In the genomic region with DNA sequence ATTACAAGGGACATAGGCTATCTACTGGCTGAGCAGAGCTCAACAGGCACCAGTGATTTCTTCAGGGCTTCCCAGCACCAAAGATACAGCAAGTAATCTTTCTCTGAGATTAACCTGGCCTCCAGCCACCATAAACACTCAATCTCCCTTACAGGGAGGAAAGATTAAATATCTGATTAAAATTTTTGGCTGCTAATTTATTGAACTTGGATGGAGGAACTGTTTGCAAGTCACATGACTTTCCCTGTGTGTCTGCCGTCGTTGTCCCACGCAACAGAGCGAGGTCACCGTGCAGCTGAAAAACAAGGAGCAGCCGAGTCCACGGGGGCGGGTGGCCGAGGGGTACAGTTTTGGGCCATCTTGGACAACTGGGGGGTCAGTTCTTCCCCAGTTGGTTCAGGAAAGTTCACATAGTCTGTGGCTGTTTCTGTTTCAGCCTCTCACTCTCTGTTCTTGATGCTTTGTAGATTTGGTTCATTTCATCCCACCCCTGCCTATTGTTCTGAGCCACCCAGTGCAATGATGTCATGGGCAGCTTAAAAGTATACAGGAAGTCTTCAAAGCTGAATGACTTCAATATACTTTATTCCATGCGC, we compare ENCODE assay signal across 15 cellular contexts.
DNase-seq lines count a peak whose midpoint lies in the region; ATAC-seq and TF ChIP-seq lines count a peak whose summit lies in the region.
"Had no signal": no experiment of that assay in that cellular context is flagged by ENCODE, and none has a peak within 500 bp of the region (broad histone marks: within the 10 kb centered on the region; RNA-seq: fewer than 3 reads in every experiment).

No MANE protein-coding gene starts in this region.

- H3K9me3 Mint-ChIP-seq in endodermal cell: no peaks in the 10 kb centered on the region
- H3K9me3 Mint-ChIP-seq: activated T-helper 1 cell treated with anti-CD3 and anti-CD28 coated beads, Interleukin-12 subunit alpha, Interleukin-12 subunit beta, Interleukin-2, Interleukin-4 antibody, amounts not matched to agents 30 ng/mL and 10 ng/mL and 1 ng/mL, durations not matched to agents 14 hours and 24 hours and 36 hours had no signal

- H3K27ac ChIP-seq in brain microvascular endothelial cell (peak overlapping the region; percentile 53), right cardiac atrium (ENCODE audit: low read length) (peak overlapping the region; percentile 54), endodermal cell (ENCODE audit: low read depth, low read length) (no peak overlapping the region)
- H3K27ac ChIP-seq: BLaER1, cardiac muscle cell, neural progenitor cell had no signal

- ATAC-seq in right cardiac atrium: peak; percentile 86 to 90

- no peaks in the 10 kb centered on the region for H3K27me3 Mint-ChIP-seq in endodermal cell (ENCODE audit: insufficient read depth)

- H3K4me3 ChIP-seq in brain microvascular endothelial cell (ENCODE audit: low read depth, low read length) (no peak overlapping the region), right cardiac atrium (ENCODE audit: low read length) (no peak overlapping the region), endodermal cell (ENCODE audit: low read length) (no peak overlapping the region)
- H3K4me3 ChIP-seq: BLaER1, cardiac muscle cell, neural progenitor cell had no signal

- H3K36me3 Mint-ChIP-seq in endodermal cell (ENCODE audit: low read depth): no peaks in the 10 kb centered on the region
- H3K36me3 Mint-ChIP-seq: neural progenitor cell had no signal

- intact Hi-C loops in right cardiac atrium (cut with DNase I): loop anchor here in 1 of 4 donors (5.0 kb wide), 1 partner anchor 33 kb away; no protein-coding TSS in a partner anchor

- no peaks in the 10 kb centered on the region for H3K36me3 ChIP-seq in brain microvascular endothelial cell (replicated peaks)
- H3K36me3 ChIP-seq in endodermal cell (ENCODE audit: control insufficient read depth, insufficient read depth, low read length): no peaks in the 10 kb centered on the region
- H3K36me3 ChIP-seq: BLaER1, cardiac muscle cell, neural progenitor cell had no signal

- TF ChIP-seq CTCF in brain microvascular endothelial cell (IDR thresholded peaks at IDR 0.05; ENCODE audit: low read depth, low read length, missing control alignments): no peak
- no peak for TF ChIP-seq CTCF in endodermal cell (conservative IDR thresholded peaks at IDR 0.05)

- DNase-seq in H4 (ENCODE audit: low spot score): peak; percentile 17
- peak; percentile 71 for DNase-seq in brain microvascular endothelial cell
- DNase-seq in right cardiac atrium: peak; percentile 68 to 88 (median 87)
- DNase-seq in renal cortical epithelial cell (ENCODE audit: low read depth): peak; percentile 74
- DNase-seq in RKO (ENCODE audit: low spot score): no peak
- DNase-seq in nucleus accumbens (lab: John Stamatoyannopoulos, UW): no peak
- DNase-seq in activated CD8-positive, alpha-beta memory T cell treated with anti-CD3 and anti-CD28 coated beads, Interleukin-2, amount 50 U/mL, for 4 hours: no peak
- no peak for DNase-seq in endodermal cell
- DNase-seq: activated CD4-positive, alpha-beta T cell treated with anti-CD3 and anti-CD28 coated beads for 1 hour; NCI-H146; NK-92 treated with Interleukin-12 subunit alpha and Interleukin-12 subunit beta, amount 100 ng/mL, for 24 hours had no signal

- peaks cover 15% of the 10 kb centered on the region for H3K4me1 ChIP-seq in right cardiac atrium (ENCODE audit: control insufficient read depth, insufficient read depth, low read length)
- H3K4me1 ChIP-seq in endodermal cell (ENCODE audit: control insufficient read depth, insufficient read depth, low read length): no peaks in the 10 kb centered on the region
- H3K4me1 ChIP-seq: BLaER1 had no signal

- H3K4me3 Mint-ChIP-seq in endodermal cell: no peak overlapping the region
- H3K4me3 Mint-ChIP-seq: activated T-helper 1 cell treated with anti-CD3 and anti-CD28 coated beads, Interleukin-12 subunit alpha, Interleukin-12 subunit beta, Interleukin-2, Interleukin-4 antibody, amounts not matched to agents 30 ng/mL and 10 ng/mL and 1 ng/mL, durations not matched to agents 14 hours and 24 hours and 36 hours; neural progenitor cell had no signal

- no peaks in the 10 kb centered on the region for H3K4me1 Mint-ChIP-seq in endodermal cell

- H3K27me3 ChIP-seq in brain microvascular endothelial cell (replicated peaks) (no peaks in the 10 kb centered on the region), right cardiac atrium (ENCODE audit: control insufficient read depth, insufficient read depth) (no peaks in the 10 kb centered on the region), endodermal cell (ENCODE audit: control insufficient read depth, insufficient read depth, low read length, poor library complexity, severe bottlenecking) (no peaks in the 10 kb centered on the region)
- H3K27me3 ChIP-seq: BLaER1, cardiac muscle cell, neural progenitor cell had no signal

- WGBS in right cardiac atrium: 35% methylated on average over 10 of the region's 10 CpGs
- WGBS in endodermal cell (ENCODE audit: insufficient coverage in 1 of 2, insufficient read length in 1 of 2), 2 experiments: 93 to 94% methylated on average over 7 to 10 of the region's 10 CpGs

- H3K9me3 ChIP-seq in right cardiac atrium (ENCODE audit: control insufficient read depth, low read length): no peaks in the 10 kb centered on the region
- no peaks in the 10 kb centered on the region for H3K9me3 ChIP-seq in endodermal cell (ENCODE audit: control insufficient read depth, low read length)
- H3K9me3 ChIP-seq: BLaER1 had no signal

- H3K27ac Mint-ChIP-seq in endodermal cell: no peak overlapping the region
- H3K27ac Mint-ChIP-seq: activated T-helper 1 cell treated with anti-CD3 and anti-CD28 coated beads, Interleukin-12 subunit alpha, Interleukin-12 subunit beta, Interleukin-2, Interleukin-4 antibody, amounts not matched to agents 30 ng/mL and 10 ng/mL and 1 ng/mL, durations not matched to agents 14 hours and 24 hours and 36 hours; neural progenitor cell had no signal

- in situ Hi-C loops in brain microvascular endothelial cell (cut with HindIII; ENCODE audit: low pct_ligation_motif_present, low sequenced_read_pairs): no loop called here

- no peak overlapping the region for H3K9ac ChIP-seq in endodermal cell (ENCODE audit: extremely low read depth, low read length, poor library complexity, severe bottlenecking)
- H3K9ac ChIP-seq: BLaER1, neural progenitor cell had no signal

Comparison
In these comparisons a context has a peak if more than half of its experiments do, and no peak if none do; other contexts are left out.
1. DNase-seq: peak in H4 (single experiment), brain microvascular endothelial cell (single experiment), right cardiac atrium (3 of 3) and renal cortical epithelial cell (single experiment); none in RKO (single experiment), nucleus accumbens (0 of 56), activated CD8-positive, alpha-beta memory T cell treated with anti-CD3 and anti-CD28 coated beads, Interleukin-2, amount 50 U/mL, for 4 hours (single experiment) and endodermal cell (single experiment).